1 cellular context compared by ENCODE assay signal in genomic region chr2:45273412-45274189, GRCh38.
A peak's percentile ranks its signal among the peaks of the same experiment; 100 is the strongest.
TF ChIP-seq lines count a peak whose summit lies in the region.

No MANE protein-coding gene starts in this region.

TF ChIP-seq in HepG2, 621 proteins besides CTCF, POLR2A, EP300 and RAD21 (continued from another document and continues in another):
- TF ChIP-seq, protein P1, sequence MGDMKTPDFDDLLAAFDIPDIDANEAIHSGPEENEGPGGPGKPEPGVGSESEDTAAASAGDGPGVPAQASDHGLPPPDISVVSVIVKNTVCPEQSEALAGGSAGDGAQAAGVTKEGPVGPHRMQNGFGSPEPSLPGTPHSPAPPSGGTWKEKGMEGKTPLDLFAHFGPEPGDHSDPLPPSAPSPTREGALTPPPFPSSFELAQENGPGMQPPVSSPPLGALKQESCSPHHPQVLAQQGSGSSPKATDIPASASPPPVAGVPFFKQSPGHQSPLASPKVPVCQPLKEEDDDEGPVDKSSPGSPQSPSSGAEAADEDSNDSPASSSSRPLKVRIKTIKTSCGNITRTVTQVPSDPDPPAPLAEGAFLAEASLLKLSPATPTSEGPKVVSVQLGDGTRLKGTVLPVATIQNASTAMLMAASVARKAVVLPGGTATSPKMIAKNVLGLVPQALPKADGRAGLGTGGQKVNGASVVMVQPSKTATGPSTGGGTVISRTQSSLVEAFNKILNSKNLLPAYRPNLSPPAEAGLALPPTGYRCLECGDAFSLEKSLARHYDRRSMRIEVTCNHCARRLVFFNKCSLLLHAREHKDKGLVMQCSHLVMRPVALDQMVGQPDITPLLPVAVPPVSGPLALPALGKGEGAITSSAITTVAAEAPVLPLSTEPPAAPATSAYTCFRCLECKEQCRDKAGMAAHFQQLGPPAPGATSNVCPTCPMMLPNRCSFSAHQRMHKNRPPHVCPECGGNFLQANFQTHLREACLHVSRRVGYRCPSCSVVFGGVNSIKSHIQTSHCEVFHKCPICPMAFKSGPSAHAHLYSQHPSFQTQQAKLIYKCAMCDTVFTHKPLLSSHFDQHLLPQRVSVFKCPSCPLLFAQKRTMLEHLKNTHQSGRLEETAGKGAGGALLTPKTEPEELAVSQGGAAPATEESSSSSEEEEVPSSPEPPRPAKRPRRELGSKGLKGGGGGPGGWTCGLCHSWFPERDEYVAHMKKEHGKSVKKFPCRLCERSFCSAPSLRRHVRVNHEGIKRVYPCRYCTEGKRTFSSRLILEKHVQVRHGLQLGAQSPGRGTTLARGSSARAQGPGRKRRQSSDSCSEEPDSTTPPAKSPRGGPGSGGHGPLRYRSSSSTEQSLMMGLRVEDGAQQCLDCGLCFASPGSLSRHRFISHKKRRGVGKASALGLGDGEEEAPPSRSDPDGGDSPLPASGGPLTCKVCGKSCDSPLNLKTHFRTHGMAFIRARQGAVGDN (CRISPR knock-in tag; IDR thresholded peaks at IDR 0.05), result no peak
- no peak for TF ChIP-seq MZF1 (CRISPR knock-in tag; IDR thresholded peaks at IDR 0.05; ENCODE audit: borderline replicate concordance)
- TF ChIP-seq TCF12 (IDR thresholded peaks at IDR 0.05), result no peak
- peak; percentile 88 for TF ChIP-seq TCF12 (CRISPR knock-in tag; IDR thresholded peaks at IDR 0.05)
- no peak for TF ChIP-seq CHD2 (IDR thresholded peaks at IDR 0.05; ENCODE audit: low read depth, low read length)
- no peak for TF ChIP-seq ZNF138 (CRISPR knock-in tag; IDR thresholded peaks at IDR 0.05; ENCODE audit: low read depth)
- TF ChIP-seq, protein P2, sequence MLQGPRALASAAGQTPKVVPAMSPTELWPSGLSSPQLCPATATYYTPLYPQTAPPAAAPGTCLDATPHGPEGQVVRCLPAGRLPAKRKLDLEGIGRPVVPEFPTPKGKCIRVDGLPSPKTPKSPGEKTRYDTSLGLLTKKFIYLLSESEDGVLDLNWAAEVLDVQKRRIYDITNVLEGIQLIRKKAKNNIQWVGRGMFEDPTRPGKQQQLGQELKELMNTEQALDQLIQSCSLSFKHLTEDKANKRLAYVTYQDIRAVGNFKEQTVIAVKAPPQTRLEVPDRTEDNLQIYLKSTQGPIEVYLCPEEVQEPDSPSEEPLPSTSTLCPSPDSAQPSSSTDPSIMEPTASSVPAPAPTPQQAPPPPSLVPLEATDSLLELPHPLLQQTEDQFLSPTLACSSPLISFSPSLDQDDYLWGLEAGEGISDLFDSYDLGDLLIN (CRISPR knock-in tag; IDR thresholded peaks at IDR 0.05; ENCODE audit: borderline replicate concordance), result no peak
- no peak for TF ChIP-seq TERF1 (CRISPR knock-in tag; IDR thresholded peaks at IDR 0.05)
- TF ChIP-seq, protein P3, sequence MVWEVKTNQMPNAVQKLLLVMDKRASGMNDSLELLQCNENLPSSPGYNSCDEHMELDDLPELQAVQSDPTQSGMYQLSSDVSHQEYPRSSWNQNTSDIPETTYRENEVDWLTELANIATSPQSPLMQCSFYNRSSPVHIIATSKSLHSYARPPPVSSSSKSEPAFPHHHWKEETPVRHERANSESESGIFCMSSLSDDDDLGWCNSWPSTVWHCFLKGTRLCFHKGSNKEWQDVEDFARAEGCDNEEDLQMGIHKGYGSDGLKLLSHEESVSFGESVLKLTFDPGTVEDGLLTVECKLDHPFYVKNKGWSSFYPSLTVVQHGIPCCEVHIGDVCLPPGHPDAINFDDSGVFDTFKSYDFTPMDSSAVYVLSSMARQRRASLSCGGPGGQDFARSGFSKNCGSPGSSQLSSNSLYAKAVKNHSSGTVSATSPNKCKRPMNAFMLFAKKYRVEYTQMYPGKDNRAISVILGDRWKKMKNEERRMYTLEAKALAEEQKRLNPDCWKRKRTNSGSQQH (CRISPR knock-in tag; IDR thresholded peaks at IDR 0.05; ENCODE audit: low read depth), result peak; percentile 87; the same call in 1 of the 2 replicates
- TF ChIP-seq MYC (CRISPR knock-in tag; IDR thresholded peaks at IDR 0.05; ENCODE audit: borderline replicate concordance), result no peak
- no peak for TF ChIP-seq PAF1 (CRISPR knock-in tag; IDR thresholded peaks at IDR 0.05)
- TF ChIP-seq ZNF562 (CRISPR knock-in tag; IDR thresholded peaks at IDR 0.05; ENCODE audit: borderline replicate concordance), result no peak
- TF ChIP-seq ZNF33B (CRISPR knock-in tag; IDR thresholded peaks at IDR 0.05), result no peak
- TF ChIP-seq TARDBP (CRISPR knock-in tag; IDR thresholded peaks at IDR 0.05), result peak; percentile 98
- no peak for TF ChIP-seq FLYWCH1 (CRISPR knock-in tag; IDR thresholded peaks at IDR 0.05)
- no peak for TF ChIP-seq TMF1 (CRISPR knock-in tag; IDR thresholded peaks at IDR 0.05; ENCODE audit: low read depth)
- no peak for TF ChIP-seq NFATC3 (CRISPR knock-in tag; IDR thresholded peaks at IDR 0.05)
- peak; percentile 96 for TF ChIP-seq KDM6A (CRISPR knock-in tag; IDR thresholded peaks at IDR 0.05; ENCODE audit: low read depth)
- TF ChIP-seq ZNF768 (CRISPR knock-in tag; IDR thresholded peaks at IDR 0.05), result no peak
- no peak for TF ChIP-seq ZNF570 (CRISPR knock-in tag; IDR thresholded peaks at IDR 0.05; ENCODE audit: borderline replicate concordance)
- TF ChIP-seq ZNF543 (CRISPR knock-in tag; IDR thresholded peaks at IDR 0.05), result no peak
- no peak for TF ChIP-seq ZNF724P (CRISPR knock-in tag; IDR thresholded peaks at IDR 0.05; ENCODE audit: borderline replicate concordance)
- 0 out of 2 replicates have a peak, but pooled peaks have one; percentile 45 for TF ChIP-seq DMAP1 (CRISPR knock-in tag; IDR thresholded peaks at IDR 0.05)
- TF ChIP-seq, protein P4, sequence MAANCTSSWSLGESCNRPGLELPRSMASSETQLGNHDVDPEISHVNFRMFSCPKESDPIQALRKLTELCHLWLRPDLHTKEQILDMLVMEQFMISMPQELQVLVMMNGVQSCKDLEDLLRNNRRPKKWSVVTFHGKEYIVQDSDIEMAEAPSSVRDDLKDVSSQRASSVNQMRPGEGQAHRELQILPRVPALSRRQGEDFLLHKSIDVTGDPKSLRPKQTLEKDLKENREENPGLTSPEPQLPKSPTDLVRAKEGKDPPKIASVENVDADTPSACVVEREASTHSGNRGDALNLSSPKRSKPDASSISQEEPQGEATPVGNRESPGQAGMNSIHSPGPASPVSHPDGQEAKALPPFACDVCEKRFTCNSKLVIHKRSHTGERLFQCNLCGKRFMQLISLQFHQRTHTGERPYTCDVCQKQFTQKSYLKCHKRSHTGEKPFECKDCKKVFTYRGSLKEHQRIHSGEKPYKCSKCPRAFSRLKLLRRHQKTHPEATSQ (CRISPR knock-in tag; IDR thresholded peaks at IDR 0.05; ENCODE audit: borderline replicate concordance), result 0 out of 2 replicates have a peak, but pooled peaks have one; percentile 71
- no peak for TF ChIP-seq ZFP90 (CRISPR knock-in tag; IDR thresholded peaks at IDR 0.05; ENCODE audit: borderline replicate concordance)
- peak; percentile 98 for TF ChIP-seq SIX4 (CRISPR knock-in tag; IDR thresholded peaks at IDR 0.05)
- TF ChIP-seq ZNF383 (CRISPR knock-in tag; IDR thresholded peaks at IDR 0.05; ENCODE audit: borderline replicate concordance), result no peak
- TF ChIP-seq, protein P5, sequence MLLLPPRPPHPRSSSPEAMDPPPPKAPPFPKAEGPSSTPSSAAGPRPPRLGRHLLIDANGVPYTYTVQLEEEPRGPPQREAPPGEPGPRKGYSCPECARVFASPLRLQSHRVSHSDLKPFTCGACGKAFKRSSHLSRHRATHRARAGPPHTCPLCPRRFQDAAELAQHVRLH (CRISPR knock-in tag; IDR thresholded peaks at IDR 0.05; ENCODE audit: borderline replicate concordance, low read depth), result peak; percentile 92
- TF ChIP-seq PHF8 (CRISPR knock-in tag; IDR thresholded peaks at IDR 0.05), result peak; percentile 42; the same call in 1 of the 2 replicates
- no peak for TF ChIP-seq ZNF253 (CRISPR knock-in tag; IDR thresholded peaks at IDR 0.05; ENCODE audit: borderline replicate concordance)
- no peak for TF ChIP-seq PRDM15 (CRISPR knock-in tag; IDR thresholded peaks at IDR 0.05)
- TF ChIP-seq WIZ (CRISPR knock-in tag; IDR thresholded peaks at IDR 0.05), result no peak
- peak; percentile 100 for TF ChIP-seq HMG20A (CRISPR knock-in tag; IDR thresholded peaks at IDR 0.05; ENCODE audit: borderline replicate concordance)
- peak; percentile 76 for TF ChIP-seq DRAP1 (CRISPR knock-in tag; IDR thresholded peaks at IDR 0.05)
- TF ChIP-seq, protein P6, sequence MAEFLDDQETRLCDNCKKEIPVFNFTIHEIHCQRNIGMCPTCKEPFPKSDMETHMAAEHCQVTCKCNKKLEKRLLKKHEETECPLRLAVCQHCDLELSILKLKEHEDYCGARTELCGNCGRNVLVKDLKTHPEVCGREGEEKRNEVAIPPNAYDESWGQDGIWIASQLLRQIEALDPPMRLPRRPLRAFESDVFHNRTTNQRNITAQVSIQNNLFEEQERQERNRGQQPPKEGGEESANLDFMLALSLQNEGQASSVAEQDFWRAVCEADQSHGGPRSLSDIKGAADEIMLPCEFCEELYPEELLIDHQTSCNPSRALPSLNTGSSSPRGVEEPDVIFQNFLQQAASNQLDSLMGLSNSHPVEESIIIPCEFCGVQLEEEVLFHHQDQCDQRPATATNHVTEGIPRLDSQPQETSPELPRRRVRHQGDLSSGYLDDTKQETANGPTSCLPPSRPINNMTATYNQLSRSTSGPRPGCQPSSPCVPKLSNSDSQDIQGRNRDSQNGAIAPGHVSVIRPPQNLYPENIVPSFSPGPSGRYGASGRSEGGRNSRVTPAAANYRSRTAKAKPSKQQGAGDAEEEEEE (CRISPR knock-in tag; IDR thresholded peaks at IDR 0.05; ENCODE audit: borderline replicate concordance), result no peak
- TF ChIP-seq HDAC1 (CRISPR knock-in tag; IDR thresholded peaks at IDR 0.05), result peak; percentile 95
- TF ChIP-seq ZNF646 (CRISPR knock-in tag; IDR thresholded peaks at IDR 0.05), result peak; percentile 49; the same call in 1 of the 2 replicates
